Comparison of ENCODE assay signal across 26 cellular contexts in the genomic region with DNA sequence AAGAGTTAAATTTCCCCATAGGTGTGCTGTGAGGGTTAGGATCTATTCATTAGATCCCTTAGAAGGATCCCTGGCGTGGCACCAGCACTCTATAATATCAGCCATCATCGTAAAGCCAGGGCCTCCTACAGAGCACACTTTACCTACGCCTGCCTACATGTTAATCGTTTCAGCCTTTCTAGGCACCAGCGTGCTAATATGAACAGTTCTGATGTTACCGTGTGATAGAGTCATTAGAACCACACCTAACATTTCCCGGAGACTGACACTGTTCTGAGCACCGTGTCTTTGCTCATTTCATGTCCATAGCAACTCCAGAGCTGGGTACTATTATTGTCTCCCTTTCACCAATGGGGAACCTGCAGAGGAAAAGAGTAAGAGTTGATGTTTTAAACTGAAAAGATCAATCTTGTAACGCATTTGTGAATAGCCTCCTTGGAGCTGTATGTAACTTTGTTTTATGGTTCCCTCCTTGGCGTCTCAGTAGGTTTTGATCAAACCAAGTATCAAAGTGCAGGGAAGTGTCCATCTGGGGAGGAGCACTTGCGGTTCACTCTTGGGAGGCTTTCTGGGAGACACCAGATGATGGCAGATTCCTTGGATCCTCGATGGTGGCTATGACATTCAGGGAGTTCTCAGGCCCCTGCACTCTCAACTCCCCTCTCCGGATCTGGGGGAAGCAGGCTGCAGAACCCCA.
"Had no signal": no experiment of that assay in that cellular context is flagged by ENCODE, and none has a peak within 500 bp of the region (broad histone marks: within the 10 kb centered on the region; RNA-seq: fewer than 3 reads in every experiment).

No MANE protein-coding gene starts in this region.

- H3K27me3 ChIP-seq: testis had no signal

- ATAC-seq: foreskin keratinocyte, left ventricle myocardium superior, sciatic nerve, upper lobe of right lung, WTC11 had no signal

- H3K9me3 Mint-ChIP-seq: activated CD4-positive, alpha-beta memory T cell treated with anti-CD3 and anti-CD28 coated beads for 36 hours; activated naive CD4-positive, alpha-beta T cell treated with anti-CD3 and anti-CD28 coated beads, Interleukin-2, amount 50 U/mL, for 24 hours; activated T-helper 1 cell treated with anti-CD3 and anti-CD28 coated beads, Interleukin-12 subunit alpha, Interleukin-12 subunit beta, Interleukin-2, Interleukin-4 antibody, amounts not matched to agents 30 ng/mL and 10 ng/mL and 1 ng/mL, durations not matched to agents 14 hours and 24 hours and 36 hours; central memory CD8-positive, alpha-beta T cell; immature natural killer cell; nephron progenitor cell; T-helper 1 cell treated with Interleukin-12 subunit alpha and Interleukin-12 subunit beta and Interleukin-4 antibody, amounts not matched to agents 30 μg/mL and 1 μg/mL, for 36 hours; WTC11 had no signal

- DNase-seq: activated CD4-positive, alpha-beta memory T cell treated with anti-CD3 and anti-CD28 coated beads for 36 hours; activated CD4-positive, alpha-beta T cell treated with anti-CD3 and anti-CD28 coated beads for 48 hours; activated gamma-delta T cell; brain microvascular endothelial cell; erythroblast; immature natural killer cell; kidney glomerular epithelial cell; left ventricle myocardium superior; mammary epithelial cell; nephron progenitor cell; occipital lobe; posterior cingulate gyrus; stimulated activated CD4-positive, alpha-beta T cell treated with anti-CD3 and anti-CD28 coated beads, Interleukin-15, amount 100 ng/mL, for 24 hours; stimulated activated CD8-positive, alpha-beta memory T cell treated with anti-CD3 and anti-CD28 coated beads, Interleukin-4, amount 100 ng/mL, for 48 hours; stimulated activated naive CD4-positive, alpha-beta T cell; T1000; testis; upper lobe of right lung had no signal

- H3K27ac Mint-ChIP-seq: activated CD4-positive, alpha-beta memory T cell treated with anti-CD3 and anti-CD28 coated beads for 36 hours; activated naive CD4-positive, alpha-beta T cell treated with anti-CD3 and anti-CD28 coated beads, Interleukin-2, amount 50 U/mL, for 24 hours; activated T-helper 1 cell treated with anti-CD3 and anti-CD28 coated beads, Interleukin-12 subunit alpha, Interleukin-12 subunit beta, Interleukin-2, Interleukin-4 antibody, amounts not matched to agents 30 ng/mL and 10 ng/mL and 1 ng/mL, durations not matched to agents 14 hours and 24 hours and 36 hours; immature natural killer cell; nephron progenitor cell; T-helper 1 cell treated with Interleukin-12 subunit alpha and Interleukin-12 subunit beta and Interleukin-4 antibody, amounts not matched to agents 30 μg/mL and 1 μg/mL, for 36 hours; WTC11 had no signal

- H3K4me3 ChIP-seq: smooth muscle cell, testis, upper lobe of right lung had no signal

- H3K4me3 Mint-ChIP-seq: activated CD4-positive, alpha-beta memory T cell treated with anti-CD3 and anti-CD28 coated beads for 36 hours; activated naive CD4-positive, alpha-beta T cell treated with anti-CD3 and anti-CD28 coated beads, Interleukin-2, amount 50 U/mL, for 24 hours; activated T-helper 1 cell treated with anti-CD3 and anti-CD28 coated beads, Interleukin-12 subunit alpha, Interleukin-12 subunit beta, Interleukin-2, Interleukin-4 antibody, amounts not matched to agents 30 ng/mL and 10 ng/mL and 1 ng/mL, durations not matched to agents 14 hours and 24 hours and 36 hours; central memory CD8-positive, alpha-beta T cell; immature natural killer cell; nephron progenitor cell; T-helper 1 cell treated with Interleukin-12 subunit alpha and Interleukin-12 subunit beta and Interleukin-4 antibody, amounts not matched to agents 30 μg/mL and 1 μg/mL, for 36 hours; WTC11 had no signal

- H3K9me3 ChIP-seq: testis, upper lobe of right lung had no signal

- H3K27ac ChIP-seq: brain microvascular endothelial cell, foreskin keratinocyte, testis, upper lobe of right lung had no signal

- H3K4me2 ChIP-seq: smooth muscle cell had no signal

- H3K36me3 ChIP-seq: brain microvascular endothelial cell, upper lobe of right lung had no signal

- H3K36me3 Mint-ChIP-seq: activated CD4-positive, alpha-beta memory T cell treated with anti-CD3 and anti-CD28 coated beads for 36 hours; activated naive CD4-positive, alpha-beta T cell treated with anti-CD3 and anti-CD28 coated beads, Interleukin-2, amount 50 U/mL, for 24 hours; immature natural killer cell; WTC11 had no signal

- H3K4me1 ChIP-seq: foreskin keratinocyte, upper lobe of right lung had no signal
